Comparison of ENCODE assay signal across 35 cellular contexts in the genomic region with DNA sequence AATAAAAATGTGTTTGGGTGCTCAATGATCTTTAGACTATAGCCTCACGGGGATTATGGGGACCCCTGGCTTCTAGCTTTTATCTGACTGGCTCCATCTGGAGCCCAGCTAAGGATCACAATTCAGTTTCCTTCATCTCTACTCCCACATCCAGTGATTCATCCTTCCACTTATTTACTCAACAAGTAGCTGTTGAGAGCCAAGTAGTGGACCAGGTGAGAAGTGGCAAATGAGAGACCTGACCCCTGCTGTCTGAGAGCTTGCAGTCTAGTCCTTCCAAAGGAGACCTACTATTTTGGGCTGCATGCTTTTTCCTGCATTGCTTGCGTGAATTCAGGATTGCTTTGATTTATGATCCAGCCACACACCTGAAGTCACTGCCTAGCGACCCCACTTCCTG. TPM values are rescaled to one million over a fixed set of nuclear protein-coding genes. Genes with fewer than 3 reads are reported as not detected.
A peak's percentile ranks its signal among the peaks of the same experiment; 100 is the strongest.
DNase-seq lines count a peak whose midpoint lies in the region; ATAC-seq, FAIRE-seq and TF ChIP-seq lines count a peak whose summit lies in the region.
"Had no signal": no experiment of that assay in that cellular context is flagged by ENCODE, and none has a peak within 500 bp of the region (broad histone marks: within the 10 kb centered on the region; RNA-seq: fewer than 3 reads in every experiment).

No MANE protein-coding gene starts in this region.

- no peak overlapping the region for H3K27ac ChIP-seq in lung (ENCODE audit: low read depth in 1 of 2, low read length in 1 of 2)
- H3K27ac ChIP-seq: adrenal gland, body of pancreas, gastroesophageal sphincter, prostate gland, upper lobe of left lung had no signal

- H3K4me1 ChIP-seq in lung (ENCODE audit: control insufficient read depth in 2 of 2, insufficient read depth in 2 of 2, low read length in 2 of 2), result no peaks in the 10 kb centered on the region
- H3K4me1 ChIP-seq: adrenal gland, body of pancreas, gastroesophageal sphincter, prostate gland, upper lobe of left lung had no signal

- H3K27me3 ChIP-seq in lung (ENCODE audit: control insufficient read depth, insufficient read depth), result no peaks in the 10 kb centered on the region
- H3K27me3 ChIP-seq: adrenal gland, body of pancreas, gastroesophageal sphincter, upper lobe of left lung had no signal

- peaks cover 0 to 2% of the 10 kb centered on the region in 2 donors for H3K9me3 ChIP-seq in lung (ENCODE audit: control insufficient read depth in 2 of 2, insufficient read depth in 1 of 2, low read length in 1 of 2)
- H3K9me3 ChIP-seq: adrenal gland, body of pancreas, prostate gland, upper lobe of left lung had no signal

- TF ChIP-seq POLR2A in GM12892 (IDR thresholded peaks at IDR 0.05; ENCODE audit: low read depth, low read length), result no peak

- no peak for DNase-seq in GM12892 (ENCODE audit: insufficient read length)
- peak; percentile 16 for DNase-seq in NCI-H226
- peak; percentile 56 for DNase-seq in epithelial cell of esophagus (ENCODE audit: low read depth)
- no peak for DNase-seq in lung (ENCODE audit: low spot score)
- DNase-seq in NCI-H345 treated with DMSO at 0.1 percent for 48 hours (lab: John Stamatoyannopoulos, UW; ENCODE audit: unreplicated experiment), result no peak
- no peak for DNase-seq in mesenteric fat pad (ENCODE audit: low spot score)
- DNase-seq in NCI-H2107 treated with DMSO at 0.1 percent for 48 hours (lab: John Stamatoyannopoulos, UW; ENCODE audit: unreplicated experiment), result no peak
- DNase-seq in NCI-H2227 (lab: John Stamatoyannopoulos, UW; ENCODE audit: unreplicated experiment), result no peak
- DNase-seq: activated CD4-positive, alpha-beta T cell treated with anti-CD3 and anti-CD28 coated beads for 1 hour; activated CD8-positive, alpha-beta memory T cell treated with anti-CD3 and anti-CD28 coated beads, Interleukin-2, amount 50 U/mL, for 48 hours; activated CD8-positive, alpha-beta T cell treated with anti-CD3 and anti-CD28 coated beads for 36 hours; activated naive CD4-positive, alpha-beta T cell treated with anti-CD3 and anti-CD28 coated beads for 36 hours; adrenal gland; cerebellar nuclear complex; DMS153; hypothalamus; immature natural killer cell; IMR-90; left colon; NCI-H1694; NCI-H2171; NCI-H526 treated with DMSO at 0.1 percent for 48 hours; substantia nigra; upper lobe of left lung had no signal

- H3K36me3 ChIP-seq in lung (ENCODE audit: control insufficient read depth in 2 of 2, insufficient read depth in 2 of 2, low read length in 2 of 2), result no peaks in the 10 kb centered on the region
- H3K36me3 ChIP-seq: adrenal gland, gastroesophageal sphincter, prostate gland, upper lobe of left lung had no signal

- FAIRE-seq in GM12892 (lab: Jason Lieb, UNC), result peak; percentile 17
- FAIRE-seq: endometrium had no signal

- H3K4me3 ChIP-seq in epithelial cell of esophagus (ENCODE audit: low read length) (no peak overlapping the region), lung (no peak overlapping the region)
- H3K4me3 ChIP-seq: adrenal gland, body of pancreas, gastroesophageal sphincter, prostate gland, upper lobe of left lung had no signal

- 69 to 74% methylated on average over 3 of the region's 3 CpGs for WGBS in lung, 2 donors

- ATAC-seq in lung (ENCODE audit: insufficient read depth, low FRiP score), result peak; percentile 47
- ATAC-seq: activated CD8-positive, alpha-beta T cell treated with anti-CD3 and anti-CD28 coated beads for 36 hours; body of pancreas; gastroesophageal sphincter; HCT116; left colon; stimulated activated effector memory CD8-positive, alpha-beta T cell treated with anti-CD3 and anti-CD28 coated beads, Interleukin-12 subunit alpha, Interleukin-12 subunit beta, amount 100 ng/mL, for 72 hours had no signal

- no peak for TF ChIP-seq CTCF in epithelial cell of esophagus (IDR thresholded peaks at IDR 0.05; ENCODE audit: insufficient read depth, low read depth, low read length, missing control alignments)
- TF ChIP-seq CTCF in lung (IDR thresholded peaks at IDR 0.05; ENCODE audit: control extremely low read depth, extremely low read depth), result no peak

RNA-seq across cellular contexts. Expression of gene DSG3, which starts 10.7 kb away (rescaled TPM):
- polyA plus RNA-seq in GM12892 (2012; ENCODE audit: missing spikeins), result 0.08 TPM
- total RNA-seq in lung, result under 1 TPM in 1 of 2 donors, not detected in 1; 0.03 TPM
- polyA plus RNA-seq in lung, result under 1 TPM in 1 of 2 donors, not detected in 1; 0.09 TPM
- not detected for total RNA-seq in mesenteric fat pad
- total RNA-seq: activated CD8-positive, alpha-beta T cell treated with anti-CD3 and anti-CD28 coated beads for 36 hours; activated naive CD4-positive, alpha-beta T cell treated with anti-CD3 and anti-CD28 coated beads for 36 hours; activated T-helper 1 cell treated with anti-CD3 and anti-CD28 coated beads, Interleukin-12 subunit alpha, Interleukin-12 subunit beta, Interleukin-2, Interleukin-4 antibody, amounts not matched to agents 30 ng/mL and 10 ng/mL and 1 ng/mL, durations not matched to agents 14 hours and 24 hours and 36 hours; body of pancreas; dermis microvascular lymphatic vessel endothelial cell; IMR-90; myocyte; upper lobe of left lung had no signal
- polyA plus RNA-seq: AG04450, BJ, immature natural killer cell, IMR-90 had no signal

Comparison
In these comparisons a context has a peak if more than half of its experiments do, and no peak if none do; other contexts are left out.
1. DNase-seq: peak in NCI-H226 (single experiment) and epithelial cell of esophagus (single experiment); none in GM12892 (single experiment), lung (single experiment), NCI-H345 treated with DMSO at 0.1 percent for 48 hours (single experiment), mesenteric fat pad (single experiment), NCI-H2107 treated with DMSO at 0.1 percent for 48 hours (single experiment) and NCI-H2227 (single experiment).